16 cellular contexts compared by ENCODE assay signal in the genomic region with DNA sequence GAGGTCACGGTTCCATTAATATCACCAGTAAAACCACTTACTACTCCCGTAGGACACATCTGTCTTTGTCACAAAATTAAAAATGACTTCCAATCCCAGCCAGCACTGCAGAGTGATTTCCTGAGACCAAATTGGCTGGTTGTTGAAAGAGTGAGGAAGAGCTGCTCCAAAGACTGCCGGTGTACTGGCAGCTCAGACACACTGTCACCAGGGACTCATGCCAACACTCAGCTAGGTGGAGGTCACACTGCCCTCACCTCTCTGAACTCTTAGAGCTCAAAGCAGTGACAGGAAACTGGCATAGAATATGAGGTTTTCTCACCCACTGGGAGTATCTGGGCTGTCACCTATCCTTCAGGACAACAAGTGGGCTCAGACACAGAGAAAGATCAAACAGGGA. TPM values are rescaled to one million over a fixed set of nuclear protein-coding genes. Genes with fewer than 3 reads are reported as not detected.
DNase-seq lines count a peak whose midpoint lies in the region; ATAC-seq and TF ChIP-seq lines count a peak whose summit lies in the region.
"Had no signal": no experiment of that assay in that cellular context is flagged by ENCODE, and none has a peak within 500 bp of the region (broad histone marks: within the 10 kb centered on the region; RNA-seq: fewer than 3 reads in every experiment).

No MANE protein-coding gene starts in this region.

- no peaks in the 10 kb centered on the region for H4K20me1 ChIP-seq in Loucy (ENCODE audit: insufficient read depth, low read length, poor library complexity, severe bottlenecking)

- H3K79me2 ChIP-seq in Loucy (ENCODE audit: insufficient read depth, low read length) (peaks cover 70% of the 10 kb centered on the region), trophoblast cell (ENCODE audit: control insufficient read depth, insufficient read depth, low read length, poor library complexity) (no peaks in the 10 kb centered on the region)

- no peaks in the 10 kb centered on the region for H3K9me2 ChIP-seq in Loucy (replicated peaks; ENCODE audit: low read depth, low read length)

- no peaks in the 10 kb centered on the region for H3F3A ChIP-seq in Loucy (ENCODE audit: low read depth)

- in situ Hi-C loops in G401 (cut with HindIII; ENCODE audit: low sequenced_read_pairs) = no loop called here

- peaks cover 8% of the 10 kb centered on the region for H3K9me3 ChIP-seq in Loucy (ENCODE audit: insufficient read depth, low read depth, low read length)
- peaks cover 0 to 40% (median 12%) of the 10 kb centered on the region in 12 donors for H3K9me3 ChIP-seq in heart left ventricle
- H3K9me3 ChIP-seq in trophoblast cell (ENCODE audit: insufficient read depth, low read depth, low read length) = no peaks in the 10 kb centered on the region

- peaks cover 65% of the 10 kb centered on the region for H3K4me1 ChIP-seq in Loucy (ENCODE audit: insufficient read depth, low read length, poor library complexity, severe bottlenecking)
- H3K4me1 ChIP-seq in heart left ventricle = peaks cover 0 to 37% (median 20%) of the 10 kb centered on the region in 12 donors
- H3K4me1 ChIP-seq in trophoblast cell (ENCODE audit: control insufficient read depth in 1 of 2, insufficient read depth in 2 of 2, low read length in 2 of 2) = no peaks in the 10 kb centered on the region
- H3K4me1 ChIP-seq: SJCRH30 had no signal

- H4K91ac ChIP-seq in trophoblast cell (ENCODE audit: low read depth, low read length) = no peak overlapping the region

- peaks cover 37% of the 10 kb centered on the region for H3K36me3 ChIP-seq in Loucy (ENCODE audit: insufficient read depth, low read length)
- peaks cover 0 to 25% (median 0%) of the 10 kb centered on the region in 9 donors for H3K36me3 ChIP-seq in heart left ventricle
- no peaks in the 10 kb centered on the region for H3K36me3 ChIP-seq in trophoblast cell (ENCODE audit: control insufficient read depth in 1 of 2, insufficient read depth in 2 of 2, low read length in 2 of 2)
- H3K36me3 ChIP-seq: SJCRH30 had no signal

- H2BK12ac ChIP-seq in trophoblast cell (ENCODE audit: low read length) = no peak overlapping the region

- no peak overlapping the region for H3K23ac ChIP-seq in trophoblast cell (ENCODE audit: low read length)

- H3K27me3 ChIP-seq in Loucy (ENCODE audit: insufficient read depth, low read length, poor library complexity, severe bottlenecking) (peaks cover 3% of the 10 kb centered on the region), heart left ventricle (no peaks in the 10 kb centered on the region), trophoblast cell (ENCODE audit: insufficient read depth, low read length) (no peaks in the 10 kb centered on the region)
- H3K27me3 ChIP-seq: SJCRH30 had no signal

- no peak for TF ChIP-seq POLR2A in heart left ventricle (IDR thresholded peaks at IDR 0.05)

- H2BK5ac ChIP-seq in trophoblast cell (ENCODE audit: low read depth, low read length, poor library complexity) = no peak overlapping the region

- H3K79me1 ChIP-seq in trophoblast cell (ENCODE audit: low read length) = no peaks in the 10 kb centered on the region

- no peak overlapping the region for H2BK120ac ChIP-seq in trophoblast cell (ENCODE audit: insufficient read depth, low read length, poor library complexity)

- no peak overlapping the region for H4K8ac ChIP-seq in trophoblast cell (ENCODE audit: low read depth, low read length)

- peak in 3 of 4 donors; percentile 73 to 87 (median 84) for ATAC-seq in heart left ventricle
- ATAC-seq: CD8-positive, alpha-beta T cell had no signal

- no peak overlapping the region for H3K18ac ChIP-seq in trophoblast cell (ENCODE audit: low read length)

- WGBS in heart left ventricle, 4 donors = 16 to 30% (median 17%) methylated on average over 3 of the region's 3 CpGs
- no CpG with 5 or more reads among the region's 3 CpGs for WGBS in trophoblast cell (ENCODE audit: extremely low coverage, insufficient coverage, insufficient read length)

- peak overlapping the region in 5 of 12 donors; percentile 1 to 35 (median 17) for H3K27ac ChIP-seq in heart left ventricle
- H3K27ac ChIP-seq in trophoblast cell (ENCODE audit: low read depth, low read length) = no peak overlapping the region
- H3K27ac ChIP-seq: SJCRH30 had no signal

- no peak overlapping the region for H2AK5ac ChIP-seq in trophoblast cell (ENCODE audit: low read length)

- H4K12ac ChIP-seq in trophoblast cell (ENCODE audit: low read depth, low read length) = no peak overlapping the region

- TF ChIP-seq CTCF in Loucy (conservative IDR thresholded peaks at IDR 0.05; ENCODE audit: low read length) = no peak
- no peak for TF ChIP-seq CTCF in heart left ventricle (IDR thresholded peaks at IDR 0.05)

- no peak overlapping the region for H3K4ac ChIP-seq in trophoblast cell (ENCODE audit: low read depth, low read length)

- H3K4me3 ChIP-seq in Loucy (ENCODE audit: low read length, poor library complexity, severe bottlenecking) (peak overlapping the region; percentile 39), heart left ventricle (no peak overlapping the region), trophoblast cell (ENCODE audit: low read depth, low read length) (no peak overlapping the region)
- H3K4me3 ChIP-seq: SJCRH30 had no signal

- H2AFZ ChIP-seq in Loucy (ENCODE audit: low read length) (no peak overlapping the region), trophoblast cell (ENCODE audit: insufficient read depth, low read length, poor library complexity) (no peak overlapping the region)

- DNase-seq in G401 (ENCODE audit: low spot score) (peak; percentile 71), heart left ventricle (peak in 2 of 5 donors; percentile 26 to 38), lung microvascular endothelial cell (ENCODE audit: low read depth in 2 of 2) (peak; percentile 20 to 39), AG08396 (ENCODE audit: low spot score) (no peak), trophoblast cell (no peak)
- no peak for DNase-seq in activated CD4-positive, alpha-beta T cell treated with anti-CD3 and anti-CD28 coated beads, Interleukin-2, amount 50 U/mL, for 48 hours
- DNase-seq: ACHN; CD8-positive, alpha-beta T cell; EL; HCEC 1CT; NCI-H1048; NCI-H1694; NCI-H2107; NCI-H226; SJCRH30 had no signal

- intact Hi-C loops in heart left ventricle (cut with DNase I) = loop anchor here in 1 of 10 donors (2.0 kb wide), 1 partner anchor 42 kb away; no protein-coding TSS in a partner anchor

- H3K14ac ChIP-seq in trophoblast cell (ENCODE audit: low read length) = no peak overlapping the region

- H3K4me2 ChIP-seq in Loucy (ENCODE audit: low read depth, low read length, poor library complexity, severe bottlenecking) = peak overlapping the region; percentile 59
- H3K4me2 ChIP-seq in trophoblast cell (ENCODE audit: low read length) = no peak overlapping the region

- H3K9ac ChIP-seq in Loucy (ENCODE audit: low read depth, low read length, poor library complexity, severe bottlenecking) (peak overlapping the region; percentile 65), trophoblast cell (ENCODE audit: low read length) (no peak overlapping the region)

RNA-seq across cellular contexts. Expression of a gene that starts 52.1 kb away (rescaled TPM):
- total RNA-seq in G401 (2014; rRNA removed; shearing (Covaris generic)) = not detected in 2 replicates
- total RNA-seq in heart left ventricle (10 to 100 TPM; 25.7 to 73.2 (median 43.9) TPM), lung microvascular endothelial cell (3.4 and 42.7 TPM in 2 replicates)
- polyA plus RNA-seq in heart left ventricle = 10 to 100 TPM; 13.1 to 28.0 TPM
- 17.6 and 18.3 TPM in 2 replicates for polyA plus RNA-seq in trophoblast cell (2013)

Comparison
In these comparisons a context has a peak if more than half of its experiments do, and no peak if none do; other contexts are left out.
1. DNase-seq: peak in G401 (single experiment) and lung microvascular endothelial cell (2 of 2); none in activated CD4-positive, alpha-beta T cell treated with anti-CD3 and anti-CD28 coated beads, Interleukin-2, amount 50 U/mL, for 48 hours (0 of 2), AG08396 (single experiment) and trophoblast cell (0 of 2).